ENCODE assay signal across 18 cellular contexts in genomic region chr5:133890776-133891280, GRCh38.
"Had no signal": no experiment of that assay in that cellular context is flagged by ENCODE, and none has a peak within 500 bp of the region (broad histone marks: within the 10 kb centered on the region; RNA-seq: fewer than 3 reads in every experiment).

No MANE protein-coding gene starts in this region.

- ATAC-seq: effector memory CD8-positive, alpha-beta T cell; gastroesophageal sphincter; left cardiac atrium; lower lobe of right lung had no signal

- H3K27ac Mint-ChIP-seq: effector memory CD8-positive, alpha-beta T cell; memory B cell; type B pancreatic cell had no signal

- H3K27me3 Mint-ChIP-seq: memory B cell had no signal

- H3K4me1 ChIP-seq: gastroesophageal sphincter, lower lobe of right lung, suprapubic skin, thyroid gland, vagina had no signal

- H3K36me3 ChIP-seq: esophagus muscularis mucosa, gastroesophageal sphincter, left ventricle myocardium inferior, lower lobe of right lung, right atrium auricular region, suprapubic skin, thyroid gland, vagina had no signal

- H3K27me3 ChIP-seq: esophagus muscularis mucosa, gastroesophageal sphincter, right atrium auricular region, thyroid gland, vagina had no signal

- H3K36me3 Mint-ChIP-seq: memory B cell, type B pancreatic cell had no signal

- DNase-seq: effector memory CD8-positive, alpha-beta T cell; glutamatergic neuron; kidney; left cardiac atrium; left ventricle myocardium inferior; lower lobe of right lung; midbrain; small intestine; stimulated activated CD4-positive, alpha-beta T cell treated with anti-CD3 and anti-CD28 coated beads, Interleukin-2, amount 100 ng/mL, for 48 hours; thyroid gland had no signal

- H3K9me3 Mint-ChIP-seq: effector memory CD8-positive, alpha-beta T cell; memory B cell; type B pancreatic cell had no signal

- H3K9me3 ChIP-seq: esophagus muscularis mucosa, gastroesophageal sphincter, left ventricle myocardium inferior, lower lobe of right lung, right atrium auricular region, suprapubic skin, thyroid gland, vagina had no signal

- H3K27ac ChIP-seq: epithelial cell of prostate, esophagus muscularis mucosa, gastroesophageal sphincter, left ventricle myocardium inferior, lower lobe of right lung, right atrium auricular region, suprapubic skin, thyroid gland, vagina had no signal

- H3K4me3 ChIP-seq: esophagus muscularis mucosa, gastroesophageal sphincter, left ventricle myocardium inferior, lower lobe of right lung, right atrium auricular region, suprapubic skin, thyroid gland, vagina had no signal

- H3K4me3 Mint-ChIP-seq: effector memory CD8-positive, alpha-beta T cell; memory B cell; type B pancreatic cell had no signal
